In the genomic region with DNA sequence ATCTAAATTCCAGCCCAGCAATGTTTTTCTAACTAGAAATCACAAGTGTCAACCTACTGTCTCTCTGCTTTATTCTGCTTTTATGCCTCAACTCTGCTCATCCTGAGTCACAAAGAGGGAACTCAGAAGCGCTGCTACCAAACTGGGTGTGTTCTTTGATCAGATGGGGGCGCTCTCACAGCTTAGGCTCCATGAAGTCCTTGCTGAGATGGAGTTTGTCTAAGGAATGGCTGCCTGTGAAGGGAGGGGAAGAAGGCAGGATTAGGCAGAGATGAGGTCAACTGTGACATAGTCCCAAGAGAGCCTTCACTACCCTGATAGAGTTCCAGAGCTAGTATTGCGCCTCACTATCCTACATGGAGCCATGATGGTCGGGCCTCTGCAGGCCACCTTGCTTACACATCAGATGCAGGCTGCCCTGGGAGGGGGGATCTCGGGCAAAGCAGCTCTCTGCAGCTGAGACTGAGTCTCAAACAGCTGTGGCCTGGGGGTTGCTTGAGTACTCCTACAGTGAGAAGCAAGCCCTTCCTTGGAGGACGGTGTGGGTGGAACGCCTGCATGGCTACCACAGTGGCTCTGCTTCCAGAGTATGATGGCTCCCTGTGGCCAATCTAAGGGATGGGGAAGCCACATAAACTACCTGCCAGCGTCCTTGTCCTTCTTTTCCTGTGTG, we compare ENCODE assay signal across 25 cellular contexts.
"Had no signal": no experiment of that assay in that cellular context is flagged by ENCODE, and none has a peak within 500 bp of the region (broad histone marks: within the 10 kb centered on the region; RNA-seq: fewer than 3 reads in every experiment).

No MANE protein-coding gene starts in this region.

- H3K27me3 ChIP-seq: right atrium auricular region, thyroid gland, upper lobe of right lung had no signal

- H3K27ac Mint-ChIP-seq: activated B cell treated with CpG ODN at 0.5 μM for 24 hours; activated CD4-positive, alpha-beta T cell treated with anti-CD3 and anti-CD28 coated beads for 36 hours; activated naive CD4-positive, alpha-beta T cell treated with anti-CD3 and anti-CD28 coated beads for 36 hours; activated T-cell treated with anti-CD3 and anti-CD28 coated beads, Interleukin-2, amount 50 U/mL, for 24 hours; activated T-helper 2 cell treated with anti-CD3 and anti-CD28 coated beads, Interferon-gamma antibody, Interleukin-2, Interleukin-4, amounts not matched to agents 10 μg/mL and 5 μg/mL and 100 μg/mL, durations not matched to agents 14 hours and 24 hours and 36 hours; memory B cell; stimulated activated naive CD8-positive, alpha-beta T cell treated with anti-CD3 and anti-CD28 coated beads, Interleukin-15, Interleukin-2, amounts not matched to agents 100 ng/mL and 50 ng/mL, for 24 hours; T-helper 1 cell treated with Interleukin-12 subunit alpha and Interleukin-12 subunit beta and Interleukin-4 antibody, amounts not matched to agents 30 μg/mL and 1 μg/mL, for 36 hours had no signal

- H3K27ac ChIP-seq: cardiac muscle cell, foreskin keratinocyte, psoas muscle, right atrium auricular region, thyroid gland, upper lobe of right lung had no signal

- H3K36me3 ChIP-seq: cardiac muscle cell, right atrium auricular region, thyroid gland, upper lobe of right lung had no signal

- H3K9me3 Mint-ChIP-seq: activated B cell treated with CpG ODN at 0.5 μM for 24 hours; activated naive CD4-positive, alpha-beta T cell treated with anti-CD3 and anti-CD28 coated beads for 36 hours; activated T-cell treated with anti-CD3 and anti-CD28 coated beads, Interleukin-2, amount 50 U/mL, for 24 hours; activated T-helper 2 cell treated with anti-CD3 and anti-CD28 coated beads, Interferon-gamma antibody, Interleukin-2, Interleukin-4, amounts not matched to agents 10 μg/mL and 5 μg/mL and 100 μg/mL, durations not matched to agents 14 hours and 24 hours and 36 hours; memory B cell; stimulated activated naive CD8-positive, alpha-beta T cell treated with anti-CD3 and anti-CD28 coated beads, Interleukin-15, Interleukin-2, amounts not matched to agents 100 ng/mL and 50 ng/mL, for 24 hours; T-helper 1 cell treated with Interleukin-12 subunit alpha and Interleukin-12 subunit beta and Interleukin-4 antibody, amounts not matched to agents 30 μg/mL and 1 μg/mL, for 36 hours had no signal

- H3K4me1 Mint-ChIP-seq: activated B cell treated with CpG ODN at 0.5 μM for 24 hours; activated CD4-positive, alpha-beta T cell treated with anti-CD3 and anti-CD28 coated beads for 36 hours; memory B cell; neural crest cell had no signal

- ATAC-seq: activated CD4-positive, alpha-beta T cell treated with anti-CD3 and anti-CD28 coated beads for 36 hours; foreskin keratinocyte; left ventricle myocardium superior; psoas muscle; upper lobe of right lung had no signal

- H3K36me3 Mint-ChIP-seq: memory B cell had no signal

- H3K27me3 Mint-ChIP-seq: activated T-cell treated with anti-CD3 and anti-CD28 coated beads, Interleukin-2, amount 50 U/mL, for 24 hours had no signal

- H3K4me3 Mint-ChIP-seq: activated B cell treated with CpG ODN at 0.5 μM for 24 hours; activated CD4-positive, alpha-beta T cell treated with anti-CD3 and anti-CD28 coated beads for 36 hours; activated naive CD4-positive, alpha-beta T cell treated with anti-CD3 and anti-CD28 coated beads for 36 hours; activated T-cell treated with anti-CD3 and anti-CD28 coated beads, Interleukin-2, amount 50 U/mL, for 24 hours; memory B cell; neural crest cell; stimulated activated naive CD8-positive, alpha-beta T cell treated with anti-CD3 and anti-CD28 coated beads, Interleukin-15, Interleukin-2, amounts not matched to agents 100 ng/mL and 50 ng/mL, for 24 hours; T-helper 1 cell treated with Interleukin-12 subunit alpha and Interleukin-12 subunit beta and Interleukin-4 antibody, amounts not matched to agents 30 μg/mL and 1 μg/mL, for 36 hours had no signal

- H3K9me3 ChIP-seq: psoas muscle, right atrium auricular region, thyroid gland, upper lobe of right lung had no signal

- H3K4me1 ChIP-seq: foreskin keratinocyte, psoas muscle, right atrium auricular region, thyroid gland, upper lobe of right lung had no signal

- H3K4me3 ChIP-seq: cardiac muscle cell, psoas muscle, right atrium auricular region, thyroid gland, upper lobe of right lung had no signal

- DNase-seq: activated B cell treated with CpG ODN at 0.5 μM for 24 hours; activated CD4-positive, alpha-beta T cell treated with anti-CD3 and anti-CD28 coated beads for 36 hours; activated CD4-positive, alpha-beta T cell treated with anti-CD3 and anti-CD28 coated beads, Interleukin-2, amount 50 U/mL, for 4 hours; activated CD8-positive, alpha-beta memory T cell treated with anti-CD3 and anti-CD28 coated beads for 24 hours; activated CD8-positive, alpha-beta memory T cell treated with anti-CD3 and anti-CD28 coated beads, Interleukin-2, amount 50 U/mL, for 4 hours; activated naive CD4-positive, alpha-beta T cell treated with anti-CD3 and anti-CD28 coated beads for 36 hours; activated T-cell treated with anti-CD3 and anti-CD28 coated beads, Interleukin-2, amount 50 U/mL, for 24 hours; amygdala; cortex of kidney; erythroblast; foreskin keratinocyte; left ventricle myocardium superior; psoas muscle; stimulated activated CD4-positive, alpha-beta T cell treated with anti-CD3 and anti-CD28 coated beads, Interleukin-4, amount 100 ng/mL, for 4 hours; substantia nigra; T1000; thyroid gland; upper lobe of right lung had no signal
